In genomic region chr2:186595219-186595618, GRCh38 we compare ENCODE assay signal across 1 cellular context.
TF ChIP-seq lines count a peak whose summit lies in the region.

No MANE protein-coding gene starts in this region.

TF ChIP-seq in IMR-90, 13 proteins besides CTCF, POLR2A, EP300 and RAD21 (continued from another document):
- TF ChIP-seq USF2 (IDR thresholded peaks at IDR 0.05; ENCODE audit: low read depth, low read length) (no peak), CEBPB (IDR thresholded peaks at IDR 0.05; ENCODE audit: low read depth, low read length) (no peak), MAZ (IDR thresholded peaks at IDR 0.05; ENCODE audit: borderline replicate concordance, low read depth, low read length) (no peak), MXI1 (IDR thresholded peaks at IDR 0.05; ENCODE audit: borderline replicate concordance, low read depth, low read length) (no peak), CHD1 (IDR thresholded peaks at IDR 0.05; ENCODE audit: low read depth, low read length) (no peak), ELK1 (IDR thresholded peaks at IDR 0.05; ENCODE audit: borderline replicate concordance, low read depth, low read length) (no peak), RFX5 (IDR thresholded peaks at IDR 0.05; ENCODE audit: low read depth, low read length) (no peak), BHLHE40 (IDR thresholded peaks at IDR 0.05; ENCODE audit: low read depth, low read length) (no peak), NFE2L2 (IDR thresholded peaks at IDR 0.05; ENCODE audit: low read depth, low read length) (no peak), FOS (IDR thresholded peaks at IDR 0.05; ENCODE audit: low read depth, low read length) (no peak), RCOR1 (IDR thresholded peaks at IDR 0.05; ENCODE audit: insufficient replicate concordance, low read length) (no peak)
TF ChIP-seq in IMR-90: peak in this region for 0.
